In genomic region chr11:70631624-70632047, GRCh38 we compare ENCODE assay signal across 1 cellular context.
TF ChIP-seq lines count a peak whose summit lies in the region.

No MANE protein-coding gene starts in this region.

TF ChIP-seq in H1, 55 proteins besides CTCF, POLR2A, EP300 and RAD21 (continued from another document):
- TF ChIP-seq CHD7 (IDR thresholded peaks at IDR 0.05; ENCODE audit: insufficient replicate concordance, low read length) (no peak), CEBPB (IDR thresholded peaks at IDR 0.05; ENCODE audit: low read depth, low read length) (no peak), SAP30 (IDR thresholded peaks at IDR 0.05; ENCODE audit: insufficient read depth, insufficient replicate concordance, low read length) (no peak), TAF7 (optimal IDR thresholded peaks at IDR 0.05; ENCODE audit: borderline replicate concordance, low read depth, low read length) (no peak), SUZ12 (IDR thresholded peaks at IDR 0.05; ENCODE audit: low read length) (no peak), POU5F1 (IDR thresholded peaks at IDR 0.05; ENCODE audit: low read depth, low read length) (no peak)
